In the genomic region with DNA sequence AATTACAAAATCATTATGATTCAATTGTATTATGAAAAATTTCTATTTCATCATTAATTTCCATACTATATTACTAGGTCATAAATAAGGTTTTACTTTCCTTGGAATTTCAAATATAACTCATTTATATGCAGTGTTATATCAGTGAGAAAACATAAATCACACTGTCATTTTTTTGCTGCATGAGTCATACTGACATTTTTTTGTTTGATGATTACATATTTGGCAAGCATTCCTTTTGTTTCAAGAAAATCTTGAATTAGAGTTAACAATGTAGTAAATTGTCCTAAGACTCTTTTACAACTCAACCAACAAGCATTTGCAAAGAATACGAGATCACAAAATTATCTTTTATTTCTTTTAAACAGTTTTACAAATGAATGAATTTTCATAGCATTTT, we compare ENCODE assay signal across 17 cellular contexts.
"Had no signal": no experiment of that assay in that cellular context is flagged by ENCODE, and none has a peak within 500 bp of the region (broad histone marks: within the 10 kb centered on the region; RNA-seq: fewer than 3 reads in every experiment).

No MANE protein-coding gene starts in this region.

- H3K4me3 Mint-ChIP-seq: activated naive CD4-positive, alpha-beta T cell treated with anti-CD3 and anti-CD28 coated beads, Interleukin-2, amount 10 ng/mL, durations not matched to agents 7 days and 5 days; naive thymus-derived CD4-positive, alpha-beta T cell; stimulated activated naive B cell treated with anti-CD40 and anti-IgM and Interleukin-4, amounts not matched to agents 10 μg/mL and 1 μg/mL and 100 μg/mL, for 72 hours had no signal

- H3K27ac Mint-ChIP-seq: activated naive CD4-positive, alpha-beta T cell treated with anti-CD3 and anti-CD28 coated beads, Interleukin-2, amount 10 ng/mL, durations not matched to agents 7 days and 5 days; naive thymus-derived CD4-positive, alpha-beta T cell; stimulated activated naive B cell treated with anti-CD40 and anti-IgM and Interleukin-4, amounts not matched to agents 10 μg/mL and 1 μg/mL and 100 μg/mL, for 72 hours had no signal

- H3K9me3 ChIP-seq: gastroesophageal sphincter, uterus had no signal

- DNase-seq: activated CD4-positive, alpha-beta T cell treated with anti-CD3 and anti-CD28 coated beads, Interleukin-2, amount 50 U/mL, for 4 hours; activated CD4-positive, CD25-positive, alpha-beta regulatory T cell treated with anti-CD3 and anti-CD28 coated beads, Interleukin-2, amount 50 U/mL, for 72 hours; activated naive CD4-positive, alpha-beta T cell treated with anti-CD3 and anti-CD28 coated beads, Interleukin-2, amount 10 ng/mL, durations not matched to agents 7 days and 5 days; central memory CD4-positive, alpha-beta T cell; effector CD4-positive, alpha-beta T cell; left lung; naive thymus-derived CD4-positive, alpha-beta T cell; stimulated activated CD4-positive, alpha-beta T cell treated with anti-CD3 and anti-CD28 coated beads, Interleukin-15, amount 100 ng/mL, for 24 hours; stimulated activated CD4-positive, alpha-beta T cell treated with anti-CD3 and anti-CD28 coated beads, Interleukin-4, amount 100 ng/mL, for 1 hour; stimulated activated naive B cell treated with anti-CD40 and anti-IgM and Interleukin-4, amounts not matched to agents 10 μg/mL and 1 μg/mL and 100 μg/mL, for 72 hours; uterus had no signal

- H3K36me3 ChIP-seq: gastroesophageal sphincter, left lung, tibial nerve, uterus had no signal

- ATAC-seq: gastroesophageal sphincter; left lung; naive thymus-derived CD4-positive, alpha-beta T cell; stimulated activated naive B cell treated with anti-CD40 and anti-IgM and Interleukin-4, amounts not matched to agents 10 μg/mL and 1 μg/mL and 100 μg/mL, for 72 hours had no signal

- H3K36me3 Mint-ChIP-seq: activated naive CD4-positive, alpha-beta T cell treated with anti-CD3 and anti-CD28 coated beads, Interleukin-2, amount 10 ng/mL, durations not matched to agents 7 days and 5 days; naive thymus-derived CD4-positive, alpha-beta T cell; stimulated activated naive B cell treated with anti-CD40 and anti-IgM and Interleukin-4, amounts not matched to agents 10 μg/mL and 1 μg/mL and 100 μg/mL, for 72 hours had no signal

- H3K27me3 ChIP-seq: gastroesophageal sphincter, tibial nerve, uterus had no signal

- H3K4me1 ChIP-seq: gastroesophageal sphincter, left lung, tibial nerve, uterus had no signal

- H3K4me1 Mint-ChIP-seq: activated naive CD4-positive, alpha-beta T cell treated with anti-CD3 and anti-CD28 coated beads, Interleukin-2, amount 10 ng/mL, durations not matched to agents 7 days and 5 days; naive thymus-derived CD4-positive, alpha-beta T cell; stimulated activated naive B cell treated with anti-CD40 and anti-IgM and Interleukin-4, amounts not matched to agents 10 μg/mL and 1 μg/mL and 100 μg/mL, for 72 hours had no signal

- H3K27ac ChIP-seq: coronary artery, gastroesophageal sphincter, left lung, skin epidermis, tibial nerve, uterus had no signal

- FAIRE-seq: astrocyte, keratinocyte had no signal

- H3K4me3 ChIP-seq: coronary artery, gastroesophageal sphincter, left lung, skin epidermis, tibial nerve, uterus had no signal

- H3K27me3 Mint-ChIP-seq: activated naive CD4-positive, alpha-beta T cell treated with anti-CD3 and anti-CD28 coated beads, Interleukin-2, amount 10 ng/mL, durations not matched to agents 7 days and 5 days; stimulated activated naive B cell treated with anti-CD40 and anti-IgM and Interleukin-4, amounts not matched to agents 10 μg/mL and 1 μg/mL and 100 μg/mL, for 72 hours had no signal
